Comparison of ENCODE assay signal across 11 cellular contexts in the genomic region with DNA sequence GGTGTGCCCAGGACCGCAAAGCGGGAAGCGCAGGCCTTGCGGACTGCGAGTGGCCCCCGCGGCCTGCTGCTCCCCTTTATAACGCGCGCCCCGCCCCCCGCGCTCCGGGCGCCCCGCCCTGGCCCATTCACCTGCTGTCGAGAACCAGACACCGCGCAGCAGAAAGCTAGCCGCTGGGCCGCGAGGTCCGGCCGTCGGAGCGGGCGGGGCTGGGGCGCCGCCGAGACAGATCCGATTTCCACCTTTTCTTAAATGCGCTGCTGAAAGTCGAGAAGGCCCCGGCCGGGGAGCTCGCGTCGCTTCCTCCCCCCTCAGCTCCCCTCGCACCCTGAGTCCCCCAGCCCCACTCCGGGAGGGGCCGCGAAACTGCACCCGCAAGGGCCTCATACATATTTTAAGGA.
DNase-seq lines count a peak whose midpoint lies in the region; ATAC-seq, FAIRE-seq and TF ChIP-seq lines count a peak whose summit lies in the region.
"Had no signal": no experiment of that assay in that cellular context is flagged by ENCODE, and none has a peak within 500 bp of the region (broad histone marks: within the 10 kb centered on the region; RNA-seq: fewer than 3 reads in every experiment).

No MANE protein-coding gene starts in this region.

- peak; percentile 12 for DNase-seq in ACHN
- peak; percentile 45 for DNase-seq in DMS79 treated with DMSO at 0.1 percent for 48 hours (lab: John Stamatoyannopoulos, UW)
- peak in 1 of 3 donors; percentile 61 for DNase-seq in Peyer's patch
- no peak for DNase-seq in keratinocyte (ENCODE audit: low read depth, low spot score)
- no peak for DNase-seq in HCEC 1CT
- DNase-seq in DMS153 treated with DMSO at 0.1 percent for 48 hours (lab: John Stamatoyannopoulos, UW; ENCODE audit: unreplicated experiment): no peak
- DNase-seq: GDM1; stimulated activated CD4-positive, alpha-beta T cell treated with anti-CD3 and anti-CD28 coated beads, Interleukin-2, amount 100 ng/mL, for 48 hours had no signal

- peak overlapping the region; percentile 91 for H3K4me2 ChIP-seq in keratinocyte (ENCODE audit: control insufficient read depth, extremely low read depth, insufficient read depth, low read depth, low read length)

- peak overlapping the region; percentile 9 to 67 (median 25) for H3K4me3 ChIP-seq in Peyer's patch
- no peak overlapping the region for H3K4me3 ChIP-seq in keratinocyte (ENCODE audit: control insufficient read depth in 2 of 3, extremely low read depth in 1 of 3, insufficient read depth in 2 of 3, low read depth in 1 of 3, low read length in 3 of 3)

- no peak for TF ChIP-seq POLR2A in Peyer's patch (IDR thresholded peaks at IDR 0.05)

- in situ Hi-C loops in ACHN (cut with HindIII; ENCODE audit: low pct_ligation_motif_present, low pct_unique_long_range_greater_than_20kb, low sequenced_read_pairs): no loop called here

- H4K20me1 ChIP-seq in keratinocyte (ENCODE audit: control insufficient read depth, extremely low read depth, insufficient read depth, low read length): peaks cover 8% of the 10 kb centered on the region

- H3K9me3 ChIP-seq in Peyer's patch (peaks cover 0 to 6% (median 0%) of the 10 kb centered on the region in 4 donors), keratinocyte (ENCODE audit: control insufficient read depth, low read depth, low read length) (no peaks in the 10 kb centered on the region)

- H3K4me1 ChIP-seq in Peyer's patch (peaks cover 10 to 76% (median 53%) of the 10 kb centered on the region in 4 donors), keratinocyte (ENCODE audit: control insufficient read depth, extremely low read depth, insufficient read depth, low read length) (peaks cover 20% of the 10 kb centered on the region)

- H3K36me3 ChIP-seq in Peyer's patch (no peaks in the 10 kb centered on the region), keratinocyte (ENCODE audit: control insufficient read depth in 2 of 2, extremely low read depth in 1 of 2, insufficient read depth in 2 of 2, low read length in 2 of 2) (peaks cover 0 to 3% of the 10 kb centered on the region in 2 experiments)

- FAIRE-seq in keratinocyte (lab: Jason Lieb, UNC): no peak

- H3K27me3 ChIP-seq in Peyer's patch (peaks cover 0 to 72% of the 10 kb centered on the region in 2 donors), keratinocyte (ENCODE audit: control insufficient read depth, extremely low read depth, insufficient read depth, low read length) (peaks cover 63% of the 10 kb centered on the region)

- no peak overlapping the region for H3K27ac ChIP-seq in Peyer's patch
- H3K27ac ChIP-seq in keratinocyte (ENCODE audit: control insufficient read depth, insufficient read depth, low read length): no peak overlapping the region

- no peaks in the 10 kb centered on the region for H3K9me1 ChIP-seq in keratinocyte (ENCODE audit: control insufficient read depth, extremely low read depth, insufficient read depth, low read length)

- peaks cover 16% of the 10 kb centered on the region for H3K79me2 ChIP-seq in keratinocyte (ENCODE audit: control insufficient read depth, insufficient read depth, low read length)

- no peak overlapping the region for H3K9ac ChIP-seq in keratinocyte (ENCODE audit: control insufficient read depth, extremely low read depth, insufficient read depth, low read length)

- TF ChIP-seq CTCF in Peyer's patch (IDR thresholded peaks at IDR 0.05): no peak
- TF ChIP-seq CTCF in keratinocyte (optimal IDR thresholded peaks at IDR 0.05 in 1 of 3, IDR thresholded peaks at IDR 0.05 in 1 of 3, conservative IDR thresholded peaks at IDR 0.05 in 1 of 3; ENCODE audit: extremely low read depth in 1 of 3, insufficient read depth in 2 of 3, low read length in 3 of 3): no peak

- ATAC-seq in GM21381 (IDR thresholded peaks at IDR 0.05; ENCODE audit: unreplicated experiment) (no peak), GM18861 (IDR thresholded peaks at IDR 0.05; ENCODE audit: unreplicated experiment) (no peak)
- ATAC-seq: Panc1 had no signal

- dilution Hi-C loops in keratinocyte (cut with MboI; ENCODE audit: extremely low pct_ligation_motif_present, low sequenced_read_pairs): no loop called here

- H2AFZ ChIP-seq in keratinocyte (ENCODE audit: control insufficient read depth, low read length): no peak overlapping the region

Comparison
In these comparisons a context has a peak if more than half of its experiments do, and no peak if none do; other contexts are left out.
1. DNase-seq: peak in ACHN (single experiment) and DMS79 treated with DMSO at 0.1 percent for 48 hours (single experiment); none in keratinocyte (single experiment), HCEC 1CT (single experiment) and DMS153 treated with DMSO at 0.1 percent for 48 hours (single experiment).
2. H3K4me3 ChIP-seq: peak in Peyer's patch (4 of 4); none in keratinocyte (0 of 3).